In genomic region chr20:12064540-12064939, GRCh38 we compare ENCODE assay signal across 32 cellular contexts.
DNase-seq lines count a peak whose midpoint lies in the region; ATAC-seq and TF ChIP-seq lines count a peak whose summit lies in the region.
"Had no signal": no experiment of that assay in that cellular context is flagged by ENCODE, and none has a peak within 500 bp of the region (broad histone marks: within the 10 kb centered on the region; RNA-seq: fewer than 3 reads in every experiment).

No MANE protein-coding gene starts in this region.

- no peak overlapping the region for H3K4me3 ChIP-seq in MG63
- no peak overlapping the region for H3K4me3 ChIP-seq in mesendoderm (ENCODE audit: low read length)
- H3K4me3 ChIP-seq in neuronal stem cell (ENCODE audit: low read length in 2 of 2) = no peak overlapping the region
- no peak overlapping the region for H3K4me3 ChIP-seq in suprapubic skin
- H3K4me3 ChIP-seq: A549 had no signal

- no peak overlapping the region for H3K56ac ChIP-seq in mesendoderm (ENCODE audit: low read length)

- H2BK12ac ChIP-seq in neuronal stem cell (ENCODE audit: low read length) = no peak overlapping the region

- H4K91ac ChIP-seq in neuronal stem cell (ENCODE audit: low read depth, low read length, poor library complexity) = no peak overlapping the region

- DNase-seq in MG63 (peak; percentile 29), mesendoderm (no peak), neuronal stem cell (ENCODE audit: low spot score) (no peak), suprapubic skin (ENCODE audit: low spot score in 2 of 2) (no peak), glutamatergic neuron (no peak)
- DNase-seq: 8988T; ACHN; AML-193; BE2C; C1 segment of cervical spinal cord; Caco-2; Calu3; CD4-positive, alpha-beta memory T cell; CD4-positive, alpha-beta T cell; CD4-positive, CD25-positive, alpha-beta regulatory T cell; CD8-positive, alpha-beta memory T cell; CD8-positive, alpha-beta T cell; COR-L47; DMS 273 treated with DMSO at 0.1 percent for 48 hours; DMS153; DMS79; DMS79 treated with DMSO at 0.1 percent for 48 hours; DND-41; EL had no signal

- H2BK15ac ChIP-seq in mesendoderm (replicated peaks; ENCODE audit: low read depth) (no peak overlapping the region), neuronal stem cell (ENCODE audit: low read length) (no peak overlapping the region)

- no peaks in the 10 kb centered on the region for H3K4me1 Mint-ChIP-seq in glutamatergic neuron (ENCODE audit: low read depth, unreplicated experiment)
- H3K4me1 Mint-ChIP-seq: B cell; CD14-positive monocyte; CD4-positive, alpha-beta memory T cell; CD4-positive, CD25-positive, alpha-beta regulatory T cell; CD8-positive, alpha-beta memory T cell had no signal

- no peak overlapping the region for H3K4me3 Mint-ChIP-seq in glutamatergic neuron (ENCODE audit: unreplicated experiment)
- H3K4me3 Mint-ChIP-seq: B cell; CD14-positive monocyte; CD4-positive, alpha-beta memory T cell; CD4-positive, alpha-beta T cell; CD4-positive, CD25-positive, alpha-beta regulatory T cell; CD8-positive, alpha-beta memory T cell; CD8-positive, alpha-beta T cell had no signal

- H3K79me2 ChIP-seq in mesendoderm (ENCODE audit: control insufficient read depth, insufficient read depth, low read length) = no peaks in the 10 kb centered on the region

- TF ChIP-seq EP300 in suprapubic skin (IDR thresholded peaks at IDR 0.05) = no peak

- H3K36me3 Mint-ChIP-seq in glutamatergic neuron (ENCODE audit: unreplicated experiment) = no peaks in the 10 kb centered on the region
- H3K36me3 Mint-ChIP-seq: CD14-positive monocyte; CD4-positive, alpha-beta memory T cell; CD4-positive, CD25-positive, alpha-beta regulatory T cell; CD8-positive, alpha-beta memory T cell; CD8-positive, alpha-beta T cell had no signal

- H3K4me2 ChIP-seq in mesendoderm (ENCODE audit: low read length) (no peak overlapping the region), neuronal stem cell (ENCODE audit: insufficient read depth, low read length, poor library complexity, severe bottlenecking) (no peak overlapping the region)
- H3K4me2 ChIP-seq: A549; BLaER1; BLaER1 treated with 17β-estradiol and CSF1 and Interleukin-3, amounts not matched to agents 10 nM and 100 nM had no signal

- no peaks in the 10 kb centered on the region for H3K79me1 ChIP-seq in mesendoderm (ENCODE audit: low read length)
- H3K79me1 ChIP-seq in neuronal stem cell (ENCODE audit: low read depth, low read length) = no peaks in the 10 kb centered on the region

- TF ChIP-seq POLR2A in suprapubic skin (IDR thresholded peaks at IDR 0.05) (no peak), GM18505 (IDR thresholded peaks at IDR 0.05; ENCODE audit: borderline replicate concordance, extremely low read depth, insufficient read depth, insufficient read length) (no peak)

- no peaks in the 10 kb centered on the region for H3K9me3 Mint-ChIP-seq in glutamatergic neuron (ENCODE audit: unreplicated experiment)
- H3K9me3 Mint-ChIP-seq: CD4-positive, alpha-beta T cell; CD8-positive, alpha-beta T cell had no signal

- H3K23ac ChIP-seq in mesendoderm (ENCODE audit: low read length) (peak overlapping the region; percentile 71), neuronal stem cell (ENCODE audit: low read depth, low read length, poor library complexity) (no peak overlapping the region)

- H4K5ac ChIP-seq in mesendoderm (ENCODE audit: low read length) = no peak overlapping the region

- WGBS in mesendoderm (ENCODE audit: extremely low coverage, insufficient coverage, low lambda C conversion rate) = no CpG with 5 or more reads among the region's 5 CpGs
- whole genome bisulfite sequencing in neuronal stem cell (ENCODE audit: extremely low coverage in 2 of 2, insufficient read length in 2 of 2, insufficient replicate concordance in 1 of 2), 2 donors = no CpG with 5 or more reads among the region's 5 CpGs
- 81% methylated on average over 3 of the region's 5 CpGs for WGBS in suprapubic skin

- H3K4ac ChIP-seq in mesendoderm (ENCODE audit: low read depth, low read length) (no peak overlapping the region), neuronal stem cell (ENCODE audit: low read length) (no peak overlapping the region)

- H3K27me3 ChIP-seq in MG63 (no peaks in the 10 kb centered on the region), mesendoderm (ENCODE audit: insufficient read depth, low read length, poor library complexity) (no peaks in the 10 kb centered on the region), neuronal stem cell (ENCODE audit: control insufficient read depth in 3 of 3, insufficient read depth in 3 of 3, low read depth in 1 of 3, low read length in 3 of 3) (no peaks in the 10 kb centered on the region), suprapubic skin (no peaks in the 10 kb centered on the region)
- H3K27me3 ChIP-seq: BE2C; BLaER1; BLaER1 treated with 17β-estradiol and CSF1 and Interleukin-3, amounts not matched to agents 10 nM and 100 nM had no signal

- TF ChIP-seq CTCF in suprapubic skin (IDR thresholded peaks at IDR 0.05) (no peak), glutamatergic neuron (IDR thresholded peaks at IDR 0.05; ENCODE audit: partially characterized antibody, unreplicated experiment) (no peak)

- no peak overlapping the region for H3K14ac ChIP-seq in neuronal stem cell (ENCODE audit: low read length)

- no peak overlapping the region for H2BK120ac ChIP-seq in mesendoderm (ENCODE audit: low read depth, low read length)
- no peak overlapping the region for H2BK120ac ChIP-seq in neuronal stem cell (ENCODE audit: low read depth, low read length)

- H2BK5ac ChIP-seq in mesendoderm (ENCODE audit: low read length) (no peak overlapping the region), neuronal stem cell (ENCODE audit: low read length) (peak overlapping the region; percentile 31)

- H3K4me1 ChIP-seq in mesendoderm (ENCODE audit: control insufficient read depth, low read depth, low read length) (peaks cover 2% of the 10 kb centered on the region), neuronal stem cell (ENCODE audit: control insufficient read depth in 2 of 2, insufficient read depth in 1 of 2, low read depth in 1 of 2, low read length in 2 of 2) (peaks cover 0 to 9% of the 10 kb centered on the region in 2 donors), suprapubic skin (no peaks in the 10 kb centered on the region)
- H3K4me1 ChIP-seq: A549, Caco-2 had no signal

- H3K9me3 ChIP-seq in MG63 = no peaks in the 10 kb centered on the region
- H3K9me3 ChIP-seq in neuronal stem cell (replicated peaks in 1 of 2; ENCODE audit: control insufficient read depth in 2 of 2, insufficient read depth in 1 of 2, low read depth in 1 of 2, low read length in 2 of 2) = no peaks in the 10 kb centered on the region
- H3K9me3 ChIP-seq in suprapubic skin = peaks cover 7% of the 10 kb centered on the region
- H3K9me3 ChIP-seq: A549, BE2C, Caco-2 had no signal

- no peak overlapping the region for H4K8ac ChIP-seq in mesendoderm (ENCODE audit: low read depth, low read length)
- H4K8ac ChIP-seq in neuronal stem cell (ENCODE audit: low read depth, low read length) = no peak overlapping the region

- H3K27ac ChIP-seq in mesendoderm (ENCODE audit: low read depth, low read length) (no peak overlapping the region), neuronal stem cell (replicated peaks; ENCODE audit: low read length) (no peak overlapping the region), suprapubic skin (no peak overlapping the region)
- H3K27ac ChIP-seq: 22Rv1; A549; BLaER1; BLaER1 treated with 17β-estradiol and CSF1 and Interleukin-3, amounts not matched to agents 10 nM and 100 nM; C4-2B had no signal

- no peaks in the 10 kb centered on the region for H3K36me3 ChIP-seq in MG63
- no peaks in the 10 kb centered on the region for H3K36me3 ChIP-seq in mesendoderm (ENCODE audit: control insufficient read depth, insufficient read depth, low read length)
- no peaks in the 10 kb centered on the region for H3K36me3 ChIP-seq in neuronal stem cell (replicated peaks in 1 of 2; ENCODE audit: control insufficient read depth in 2 of 2, insufficient read depth in 2 of 2, low read length in 2 of 2)
- no peaks in the 10 kb centered on the region for H3K36me3 ChIP-seq in suprapubic skin
- H3K36me3 ChIP-seq: BE2C had no signal

- no peak for ATAC-seq in GM18505 (IDR thresholded peaks at IDR 0.05; ENCODE audit: unreplicated experiment)
- ATAC-seq: A549; CD8-positive, alpha-beta T cell had no signal

- H3K27ac Mint-ChIP-seq in glutamatergic neuron (ENCODE audit: unreplicated experiment) = no peak overlapping the region
- H3K27ac Mint-ChIP-seq: B cell; CD4-positive, alpha-beta memory T cell; CD4-positive, alpha-beta T cell; CD4-positive, CD25-positive, alpha-beta regulatory T cell; CD8-positive, alpha-beta memory T cell; CD8-positive, alpha-beta T cell had no signal

- H3K9ac ChIP-seq in mesendoderm (ENCODE audit: low read length) (no peak overlapping the region), neuronal stem cell (ENCODE audit: low read depth, low read length, poor library complexity) (no peak overlapping the region)
- H3K9ac ChIP-seq: BLaER1; BLaER1 treated with 17β-estradiol and CSF1 and Interleukin-3, amounts not matched to agents 10 nM and 100 nM had no signal

- H3K27me3 Mint-ChIP-seq in glutamatergic neuron (ENCODE audit: unreplicated experiment) = no peaks in the 10 kb centered on the region
- H3K27me3 Mint-ChIP-seq: B cell; CD4-positive, alpha-beta memory T cell; CD4-positive, alpha-beta T cell; CD4-positive, CD25-positive, alpha-beta regulatory T cell; CD8-positive, alpha-beta memory T cell had no signal

- H3K18ac ChIP-seq in mesendoderm (ENCODE audit: low read length) = no peak overlapping the region
- H3K18ac ChIP-seq in neuronal stem cell (ENCODE audit: low read length) = no peak overlapping the region

- H2AFZ ChIP-seq in neuronal stem cell (ENCODE audit: low read length) = no peak overlapping the region

- no peak overlapping the region for H2AK5ac ChIP-seq in mesendoderm (ENCODE audit: low read length)
- H2AK5ac ChIP-seq in neuronal stem cell (ENCODE audit: low read depth, low read length) = peak overlapping the region; percentile 92
